2 cellular contexts compared by ENCODE assay signal in the genomic region with DNA sequence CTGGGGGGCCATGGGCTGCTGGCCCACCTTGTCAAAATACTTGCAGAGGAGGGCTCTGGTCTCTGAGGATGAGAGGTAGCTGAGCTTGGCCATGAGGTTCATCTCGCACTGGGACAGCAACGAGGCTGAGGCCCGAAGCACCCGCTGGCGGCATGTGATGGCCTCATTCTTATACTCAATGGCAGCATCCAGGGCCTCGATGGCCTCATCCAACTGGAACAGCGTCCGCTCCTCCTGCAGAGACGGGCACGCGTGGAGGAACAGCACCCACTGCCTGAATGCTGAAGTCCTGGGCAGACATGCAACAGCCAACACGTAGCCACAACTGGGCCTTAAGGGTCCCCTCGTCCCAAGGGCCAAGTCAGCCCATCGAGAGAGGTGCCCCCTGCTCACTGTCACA.
TF ChIP-seq lines count a peak whose summit lies in the region.

No MANE protein-coding gene starts in this region.

TF ChIP-seq in K562, 482 proteins besides CTCF, POLR2A, EP300 and RAD21 (continues in another document):
- TF ChIP-seq MXD1 (CRISPR knock-in tag; IDR thresholded peaks at IDR 0.05; ENCODE audit: borderline replicate concordance, poor library complexity, severe bottlenecking) = no peak
- TF ChIP-seq POLR2AphosphoS2 (IDR thresholded peaks at IDR 0.05; ENCODE audit: low read length) = peak; percentile 69; the same call in 1 of the 2 replicates
- TF ChIP-seq, protein P1, sequence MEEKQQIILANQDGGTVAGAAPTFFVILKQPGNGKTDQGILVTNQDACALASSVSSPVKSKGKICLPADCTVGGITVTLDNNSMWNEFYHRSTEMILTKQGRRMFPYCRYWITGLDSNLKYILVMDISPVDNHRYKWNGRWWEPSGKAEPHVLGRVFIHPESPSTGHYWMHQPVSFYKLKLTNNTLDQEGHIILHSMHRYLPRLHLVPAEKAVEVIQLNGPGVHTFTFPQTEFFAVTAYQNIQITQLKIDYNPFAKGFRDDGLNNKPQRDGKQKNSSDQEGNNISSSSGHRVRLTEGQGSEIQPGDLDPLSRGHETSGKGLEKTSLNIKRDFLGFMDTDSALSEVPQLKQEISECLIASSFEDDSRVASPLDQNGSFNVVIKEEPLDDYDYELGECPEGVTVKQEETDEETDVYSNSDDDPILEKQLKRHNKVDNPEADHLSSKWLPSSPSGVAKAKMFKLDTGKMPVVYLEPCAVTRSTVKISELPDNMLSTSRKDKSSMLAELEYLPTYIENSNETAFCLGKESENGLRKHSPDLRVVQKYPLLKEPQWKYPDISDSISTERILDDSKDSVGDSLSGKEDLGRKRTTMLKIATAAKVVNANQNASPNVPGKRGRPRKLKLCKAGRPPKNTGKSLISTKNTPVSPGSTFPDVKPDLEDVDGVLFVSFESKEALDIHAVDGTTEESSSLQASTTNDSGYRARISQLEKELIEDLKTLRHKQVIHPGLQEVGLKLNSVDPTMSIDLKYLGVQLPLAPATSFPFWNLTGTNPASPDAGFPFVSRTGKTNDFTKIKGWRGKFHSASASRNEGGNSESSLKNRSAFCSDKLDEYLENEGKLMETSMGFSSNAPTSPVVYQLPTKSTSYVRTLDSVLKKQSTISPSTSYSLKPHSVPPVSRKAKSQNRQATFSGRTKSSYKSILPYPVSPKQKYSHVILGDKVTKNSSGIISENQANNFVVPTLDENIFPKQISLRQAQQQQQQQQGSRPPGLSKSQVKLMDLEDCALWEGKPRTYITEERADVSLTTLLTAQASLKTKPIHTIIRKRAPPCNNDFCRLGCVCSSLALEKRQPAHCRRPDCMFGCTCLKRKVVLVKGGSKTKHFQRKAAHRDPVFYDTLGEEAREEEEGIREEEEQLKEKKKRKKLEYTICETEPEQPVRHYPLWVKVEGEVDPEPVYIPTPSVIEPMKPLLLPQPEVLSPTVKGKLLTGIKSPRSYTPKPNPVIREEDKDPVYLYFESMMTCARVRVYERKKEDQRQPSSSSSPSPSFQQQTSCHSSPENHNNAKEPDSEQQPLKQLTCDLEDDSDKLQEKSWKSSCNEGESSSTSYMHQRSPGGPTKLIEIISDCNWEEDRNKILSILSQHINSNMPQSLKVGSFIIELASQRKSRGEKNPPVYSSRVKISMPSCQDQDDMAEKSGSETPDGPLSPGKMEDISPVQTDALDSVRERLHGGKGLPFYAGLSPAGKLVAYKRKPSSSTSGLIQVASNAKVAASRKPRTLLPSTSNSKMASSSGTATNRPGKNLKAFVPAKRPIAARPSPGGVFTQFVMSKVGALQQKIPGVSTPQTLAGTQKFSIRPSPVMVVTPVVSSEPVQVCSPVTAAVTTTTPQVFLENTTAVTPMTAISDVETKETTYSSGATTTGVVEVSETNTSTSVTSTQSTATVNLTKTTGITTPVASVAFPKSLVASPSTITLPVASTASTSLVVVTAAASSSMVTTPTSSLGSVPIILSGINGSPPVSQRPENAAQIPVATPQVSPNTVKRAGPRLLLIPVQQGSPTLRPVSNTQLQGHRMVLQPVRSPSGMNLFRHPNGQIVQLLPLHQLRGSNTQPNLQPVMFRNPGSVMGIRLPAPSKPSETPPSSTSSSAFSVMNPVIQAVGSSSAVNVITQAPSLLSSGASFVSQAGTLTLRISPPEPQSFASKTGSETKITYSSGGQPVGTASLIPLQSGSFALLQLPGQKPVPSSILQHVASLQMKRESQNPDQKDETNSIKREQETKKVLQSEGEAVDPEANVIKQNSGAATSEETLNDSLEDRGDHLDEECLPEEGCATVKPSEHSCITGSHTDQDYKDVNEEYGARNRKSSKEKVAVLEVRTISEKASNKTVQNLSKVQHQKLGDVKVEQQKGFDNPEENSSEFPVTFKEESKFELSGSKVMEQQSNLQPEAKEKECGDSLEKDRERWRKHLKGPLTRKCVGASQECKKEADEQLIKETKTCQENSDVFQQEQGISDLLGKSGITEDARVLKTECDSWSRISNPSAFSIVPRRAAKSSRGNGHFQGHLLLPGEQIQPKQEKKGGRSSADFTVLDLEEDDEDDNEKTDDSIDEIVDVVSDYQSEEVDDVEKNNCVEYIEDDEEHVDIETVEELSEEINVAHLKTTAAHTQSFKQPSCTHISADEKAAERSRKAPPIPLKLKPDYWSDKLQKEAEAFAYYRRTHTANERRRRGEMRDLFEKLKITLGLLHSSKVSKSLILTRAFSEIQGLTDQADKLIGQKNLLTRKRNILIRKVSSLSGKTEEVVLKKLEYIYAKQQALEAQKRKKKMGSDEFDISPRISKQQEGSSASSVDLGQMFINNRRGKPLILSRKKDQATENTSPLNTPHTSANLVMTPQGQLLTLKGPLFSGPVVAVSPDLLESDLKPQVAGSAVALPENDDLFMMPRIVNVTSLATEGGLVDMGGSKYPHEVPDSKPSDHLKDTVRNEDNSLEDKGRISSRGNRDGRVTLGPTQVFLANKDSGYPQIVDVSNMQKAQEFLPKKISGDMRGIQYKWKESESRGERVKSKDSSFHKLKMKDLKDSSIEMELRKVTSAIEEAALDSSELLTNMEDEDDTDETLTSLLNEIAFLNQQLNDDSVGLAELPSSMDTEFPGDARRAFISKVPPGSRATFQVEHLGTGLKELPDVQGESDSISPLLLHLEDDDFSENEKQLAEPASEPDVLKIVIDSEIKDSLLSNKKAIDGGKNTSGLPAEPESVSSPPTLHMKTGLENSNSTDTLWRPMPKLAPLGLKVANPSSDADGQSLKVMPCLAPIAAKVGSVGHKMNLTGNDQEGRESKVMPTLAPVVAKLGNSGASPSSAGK (IDR thresholded peaks at IDR 0.05) = peak; percentile 14; the same call in 1 of the 2 replicates
- peak; percentile 74 for TF ChIP-seq ZBTB33 (CRISPR knock-in tag; IDR thresholded peaks at IDR 0.05)
- no peak for TF ChIP-seq BCL6 (CRISPR knock-in tag; IDR thresholded peaks at IDR 0.05)
- TF ChIP-seq SPI1 (IDR thresholded peaks at IDR 0.05; ENCODE audit: borderline replicate concordance, low read depth, low read length) = no peak

TF ChIP-seq in HepG2, 621 proteins besides CTCF, POLR2A, EP300 and RAD21:
- TF ChIP-seq, protein P2, sequence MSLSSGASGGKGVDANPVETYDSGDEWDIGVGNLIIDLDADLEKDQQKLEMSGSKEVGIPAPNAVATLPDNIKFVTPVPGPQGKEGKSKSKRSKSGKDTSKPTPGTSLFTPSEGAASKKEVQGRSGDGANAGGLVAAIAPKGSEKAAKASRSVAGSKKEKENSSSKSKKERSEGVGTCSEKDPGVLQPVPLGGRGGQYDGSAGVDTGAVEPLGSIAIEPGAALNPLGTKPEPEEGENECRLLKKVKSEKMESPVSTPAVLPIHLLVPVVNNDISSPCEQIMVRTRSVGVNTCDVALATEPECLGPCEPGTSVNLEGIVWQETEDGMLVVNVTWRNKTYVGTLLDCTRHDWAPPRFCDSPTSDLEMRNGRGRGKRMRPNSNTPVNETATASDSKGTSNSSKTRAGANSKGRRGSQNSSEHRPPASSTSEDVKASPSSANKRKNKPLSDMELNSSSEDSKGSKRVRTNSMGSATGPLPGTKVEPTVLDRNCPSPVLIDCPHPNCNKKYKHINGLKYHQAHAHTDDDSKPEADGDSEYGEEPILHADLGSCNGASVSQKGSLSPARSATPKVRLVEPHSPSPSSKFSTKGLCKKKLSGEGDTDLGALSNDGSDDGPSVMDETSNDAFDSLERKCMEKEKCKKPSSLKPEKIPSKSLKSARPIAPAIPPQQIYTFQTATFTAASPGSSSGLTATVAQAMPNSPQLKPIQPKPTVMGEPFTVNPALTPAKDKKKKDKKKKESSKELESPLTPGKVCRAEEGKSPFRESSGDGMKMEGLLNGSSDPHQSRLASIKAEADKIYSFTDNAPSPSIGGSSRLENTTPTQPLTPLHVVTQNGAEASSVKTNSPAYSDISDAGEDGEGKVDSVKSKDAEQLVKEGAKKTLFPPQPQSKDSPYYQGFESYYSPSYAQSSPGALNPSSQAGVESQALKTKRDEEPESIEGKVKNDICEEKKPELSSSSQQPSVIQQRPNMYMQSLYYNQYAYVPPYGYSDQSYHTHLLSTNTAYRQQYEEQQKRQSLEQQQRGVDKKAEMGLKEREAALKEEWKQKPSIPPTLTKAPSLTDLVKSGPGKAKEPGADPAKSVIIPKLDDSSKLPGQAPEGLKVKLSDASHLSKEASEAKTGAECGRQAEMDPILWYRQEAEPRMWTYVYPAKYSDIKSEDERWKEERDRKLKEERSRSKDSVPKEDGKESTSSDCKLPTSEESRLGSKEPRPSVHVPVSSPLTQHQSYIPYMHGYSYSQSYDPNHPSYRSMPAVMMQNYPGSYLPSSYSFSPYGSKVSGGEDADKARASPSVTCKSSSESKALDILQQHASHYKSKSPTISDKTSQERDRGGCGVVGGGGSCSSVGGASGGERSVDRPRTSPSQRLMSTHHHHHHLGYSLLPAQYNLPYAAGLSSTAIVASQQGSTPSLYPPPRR (CRISPR knock-in tag; IDR thresholded peaks at IDR 0.05; ENCODE audit: borderline replicate concordance) = no peak
- peak; percentile 77 for TF ChIP-seq AGO2 (optimal IDR thresholded peaks at IDR 0.05; ENCODE audit: low read depth, low read length)
